8 cellular contexts compared by ENCODE assay signal in the genomic region with DNA sequence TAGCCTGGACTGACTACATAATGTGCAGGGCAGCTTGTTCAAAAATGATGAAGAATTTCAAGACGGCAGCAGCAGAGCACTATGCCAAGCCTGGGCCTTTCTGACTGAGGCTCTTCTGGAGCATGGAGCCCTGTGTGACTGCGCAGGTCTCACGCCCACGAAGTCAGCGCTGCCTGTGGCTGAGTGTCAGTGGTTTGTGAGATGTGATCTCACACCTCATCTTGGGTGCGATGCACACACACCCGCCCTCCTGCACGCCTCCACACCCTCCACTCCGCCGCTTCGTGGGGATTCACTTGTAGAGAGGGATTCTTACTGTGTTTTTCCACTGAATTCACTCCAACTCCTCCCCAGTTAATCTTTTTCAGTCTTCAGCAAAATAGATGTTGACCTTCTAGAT.
DNase-seq lines count a peak whose midpoint lies in the region; ATAC-seq lines count a peak whose summit lies in the region.

No MANE protein-coding gene starts in this region.

- peaks cover 28% of the 10 kb centered on the region for H3K27me3 Mint-ChIP-seq in activated naive CD4-positive, alpha-beta T cell treated with anti-CD3 and anti-CD28 coated beads, Interleukin-2, amount 10 ng/mL, durations not matched to agents 7 days and 5 days
- H3K27me3 Mint-ChIP-seq in activated naive CD4-positive, alpha-beta T cell treated with anti-CD3 and anti-CD28 coated beads for 36 hours (ENCODE audit: low read depth), result peaks cover 13% of the 10 kb centered on the region

- peak; percentile 96 for ATAC-seq in stimulated activated effector memory CD8-positive, alpha-beta T cell treated with anti-CD3 and anti-CD28 coated beads, Interleukin-12 subunit alpha, Interleukin-12 subunit beta, amount 100 ng/mL, for 72 hours

- no peaks in the 10 kb centered on the region for H3K36me3 Mint-ChIP-seq in activated naive CD4-positive, alpha-beta T cell treated with anti-CD3 and anti-CD28 coated beads, Interleukin-2, amount 10 ng/mL, durations not matched to agents 7 days and 5 days
- no peaks in the 10 kb centered on the region for H3K36me3 Mint-ChIP-seq in activated naive CD4-positive, alpha-beta T cell treated with anti-CD3 and anti-CD28 coated beads for 36 hours (ENCODE audit: low read depth)
- H3K36me3 Mint-ChIP-seq in stimulated activated effector memory CD8-positive, alpha-beta T cell treated with anti-CD3 and anti-CD28 coated beads, Interleukin-12 subunit alpha, Interleukin-12 subunit beta, amount 100 ng/mL, for 72 hours, result peaks cover 12% of the 10 kb centered on the region

- H3K9me3 Mint-ChIP-seq in activated naive CD4-positive, alpha-beta T cell treated with anti-CD3 and anti-CD28 coated beads, Interleukin-2, amount 10 ng/mL, durations not matched to agents 7 days and 5 days, result no peaks in the 10 kb centered on the region
- H3K9me3 Mint-ChIP-seq in activated naive CD4-positive, alpha-beta T cell treated with anti-CD3 and anti-CD28 coated beads for 36 hours, result no peaks in the 10 kb centered on the region
- no peaks in the 10 kb centered on the region for H3K9me3 Mint-ChIP-seq in stimulated activated effector memory CD8-positive, alpha-beta T cell treated with anti-CD3 and anti-CD28 coated beads, Interleukin-12 subunit alpha, Interleukin-12 subunit beta, amount 100 ng/mL, for 72 hours

- H3K27ac Mint-ChIP-seq in activated naive CD4-positive, alpha-beta T cell treated with anti-CD3 and anti-CD28 coated beads, Interleukin-2, amount 10 ng/mL, durations not matched to agents 7 days and 5 days, result no peak overlapping the region
- peak overlapping the region; percentile 16 for H3K27ac Mint-ChIP-seq in activated naive CD4-positive, alpha-beta T cell treated with anti-CD3 and anti-CD28 coated beads for 36 hours
- peak overlapping the region; percentile 79 for H3K27ac Mint-ChIP-seq in stimulated activated effector memory CD8-positive, alpha-beta T cell treated with anti-CD3 and anti-CD28 coated beads, Interleukin-12 subunit alpha, Interleukin-12 subunit beta, amount 100 ng/mL, for 72 hours

- intact Hi-C loops in activated naive CD4-positive, alpha-beta T cell treated with anti-CD3 and anti-CD28 coated beads for 36 hours (cut with micrococcal nuclease), result no loop called here

- DNase-seq in activated naive CD4-positive, alpha-beta T cell (lab: John Stamatoyannopoulos, UW), result peak in 3 of 4 experiments; percentile 2 to 21 (median 8)
- DNase-seq in activated naive CD4-positive, alpha-beta T cell treated with anti-CD3 and anti-CD28 coated beads, Interleukin-2, amount 10 ng/mL, durations not matched to agents 7 days and 5 days, result no peak
- peak; percentile 42 for DNase-seq in activated naive CD4-positive, alpha-beta T cell treated with anti-CD3 and anti-CD28 coated beads for 36 hours
- peak; percentile 10 to 41 (median 27) for DNase-seq in stimulated activated CD4-positive, alpha-beta T cell treated with anti-CD3 and anti-CD28 coated beads, Interleukin-1b, Interleukin-23, amount 100 ng/mL, for 24 hours (ENCODE audit: low read depth in 4 of 4, low spot score in 1 of 4)
- peak; percentile 58 to 83 for DNase-seq in stimulated activated effector memory CD8-positive, alpha-beta T cell treated with anti-CD3 and anti-CD28 coated beads, Interleukin-12 subunit alpha, Interleukin-12 subunit beta, amount 100 ng/mL, for 72 hours (ENCODE audit: low spot score in 2 of 2)
- no peak for DNase-seq in NCI-H2227 treated with DMSO at 0.1 percent for 48 hours (lab: John Stamatoyannopoulos, UW)
- DNase-seq in NCI-H510A (lab: John Stamatoyannopoulos, UW), result no peak
- no peak for DNase-seq in germinal center (ENCODE audit: low spot score)

- H3K4me1 Mint-ChIP-seq in activated naive CD4-positive, alpha-beta T cell treated with anti-CD3 and anti-CD28 coated beads, Interleukin-2, amount 10 ng/mL, durations not matched to agents 7 days and 5 days, result no peaks in the 10 kb centered on the region
- peaks cover 8% of the 10 kb centered on the region for H3K4me1 Mint-ChIP-seq in activated naive CD4-positive, alpha-beta T cell treated with anti-CD3 and anti-CD28 coated beads for 36 hours (ENCODE audit: low read depth)
- H3K4me1 Mint-ChIP-seq in stimulated activated effector memory CD8-positive, alpha-beta T cell treated with anti-CD3 and anti-CD28 coated beads, Interleukin-12 subunit alpha, Interleukin-12 subunit beta, amount 100 ng/mL, for 72 hours, result peaks cover 32% of the 10 kb centered on the region

- H3K4me3 Mint-ChIP-seq in activated naive CD4-positive, alpha-beta T cell treated with anti-CD3 and anti-CD28 coated beads, Interleukin-2, amount 10 ng/mL, durations not matched to agents 7 days and 5 days, result no peak overlapping the region
- H3K4me3 Mint-ChIP-seq in activated naive CD4-positive, alpha-beta T cell treated with anti-CD3 and anti-CD28 coated beads for 36 hours, result no peak overlapping the region
- H3K4me3 Mint-ChIP-seq in stimulated activated effector memory CD8-positive, alpha-beta T cell treated with anti-CD3 and anti-CD28 coated beads, Interleukin-12 subunit alpha, Interleukin-12 subunit beta, amount 100 ng/mL, for 72 hours, result peak overlapping the region; percentile 51

- CTCF ChIA-PET in activated naive CD4-positive, alpha-beta T cell treated with anti-CD3 and anti-CD28 coated beads, Interleukin-2, amount 10 ng/mL, durations not matched to agents 7 days and 5 days (lab: Charles Lee), result no interaction called here
- CTCF ChIA-PET in activated naive CD4-positive, alpha-beta T cell treated with anti-CD3 and anti-CD28 coated beads for 36 hours (lab: Charles Lee), result interaction anchor here (1.5 kb wide), 1 partner anchor 15 kb away, joined by 6 read pairs; no protein-coding TSS in a partner anchor

Comparison
In these comparisons a context has a peak if more than half of its experiments do, and no peak if none do; other contexts are left out.
1. DNase-seq: peak in activated naive CD4-positive, alpha-beta T cell (3 of 4), activated naive CD4-positive, alpha-beta T cell treated with anti-CD3 and anti-CD28 coated beads for 36 hours (single experiment), stimulated activated CD4-positive, alpha-beta T cell treated with anti-CD3 and anti-CD28 coated beads, Interleukin-1b, Interleukin-23, amount 100 ng/mL, for 24 hours (4 of 4) and stimulated activated effector memory CD8-positive, alpha-beta T cell treated with anti-CD3 and anti-CD28 coated beads, Interleukin-12 subunit alpha, Interleukin-12 subunit beta, amount 100 ng/mL, for 72 hours (2 of 2); none in activated naive CD4-positive, alpha-beta T cell treated with anti-CD3 and anti-CD28 coated beads, Interleukin-2, amount 10 ng/mL, durations not matched to agents 7 days and 5 days (single experiment), NCI-H2227 treated with DMSO at 0.1 percent for 48 hours (single experiment), NCI-H510A (single experiment) and germinal center (single experiment).